Comparison of ENCODE assay signal across 16 cellular contexts in the genomic region with DNA sequence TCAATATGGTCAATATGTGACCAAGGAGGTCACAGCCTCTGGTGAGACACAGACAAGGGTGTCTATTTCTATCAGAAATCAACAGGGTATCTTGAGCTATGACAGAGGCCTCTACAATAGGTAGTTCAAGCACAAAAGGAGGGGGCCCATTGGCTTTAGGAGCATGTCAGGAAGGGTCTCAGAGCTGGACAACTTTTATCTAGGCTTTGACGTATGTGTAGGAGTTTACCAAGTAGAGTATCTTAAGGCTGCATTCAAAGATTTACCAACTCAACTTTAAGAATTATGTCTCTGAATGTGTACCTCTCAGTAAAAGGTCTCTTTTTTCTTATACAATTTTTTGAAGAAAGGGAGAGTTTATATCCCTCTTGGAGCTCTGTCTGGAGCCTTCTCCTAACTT.
A peak's percentile ranks its signal among the peaks of the same experiment; 100 is the strongest.
DNase-seq lines count a peak whose midpoint lies in the region; ATAC-seq and TF ChIP-seq lines count a peak whose summit lies in the region.
"Had no signal": no experiment of that assay in that cellular context is flagged by ENCODE, and none has a peak within 500 bp of the region (broad histone marks: within the 10 kb centered on the region; RNA-seq: fewer than 3 reads in every experiment).

No MANE protein-coding gene starts in this region.

- CTCF ChIA-PET in SK-N-SH (lab: Yijun Ruan, JAX): interaction anchor here (0.7 kb wide), 1 partner anchor 80 kb away, joined by 3 read pairs; no protein-coding TSS in a partner anchor

- H3K27ac ChIP-seq in SK-N-SH (ENCODE audit: low read depth in 2 of 2, low read length in 1 of 2) (no peak overlapping the region), trophoblast cell (ENCODE audit: low read depth, low read length) (no peak overlapping the region)
- H3K27ac ChIP-seq: 22Rv1; A549; BLaER1 treated with 17β-estradiol and CSF1 and Interleukin-3, amounts not matched to agents 10 nM and 100 nM; C4-2B had no signal

- H2AFZ ChIP-seq in SK-N-SH (ENCODE audit: low read depth): no peak overlapping the region
- no peak overlapping the region for H2AFZ ChIP-seq in trophoblast cell (ENCODE audit: insufficient read depth, low read length, poor library complexity)

- H3K14ac ChIP-seq in trophoblast cell (ENCODE audit: low read length): no peak overlapping the region

- no peak overlapping the region for H4K12ac ChIP-seq in trophoblast cell (ENCODE audit: low read depth, low read length)

- H3K23ac ChIP-seq in trophoblast cell (ENCODE audit: low read length): no peak overlapping the region

- H3K9me2 ChIP-seq in SK-N-SH: no peaks in the 10 kb centered on the region

- peaks cover 52% of the 10 kb centered on the region for H3K79me1 ChIP-seq in trophoblast cell (ENCODE audit: low read length)

- no peak overlapping the region for H3K18ac ChIP-seq in trophoblast cell (ENCODE audit: low read length)

- ATAC-seq in SK-N-SH treated with all-trans-retinoic acid at 6 μM for 48 hours (no peak), HG02759 (IDR thresholded peaks at IDR 0.05; ENCODE audit: unreplicated experiment) (no peak)
- ATAC-seq: A549; CD8-positive, alpha-beta T cell had no signal

- H2BK5ac ChIP-seq in trophoblast cell (ENCODE audit: low read depth, low read length, poor library complexity): no peak overlapping the region

- H3K9me3 ChIP-seq in SK-N-SH (no peaks in the 10 kb centered on the region), trophoblast cell (ENCODE audit: insufficient read depth, low read depth, low read length) (peaks cover 2% of the 10 kb centered on the region)
- H3K9me3 ChIP-seq: BLaER1 treated with 17β-estradiol and CSF1 and Interleukin-3, amounts not matched to agents 10 nM and 100 nM; Caco-2 had no signal

- peaks cover 3% of the 10 kb centered on the region for H3F3A ChIP-seq in SK-N-SH (replicated peaks; ENCODE audit: insufficient read depth)

- H2BK120ac ChIP-seq in trophoblast cell (ENCODE audit: insufficient read depth, low read length, poor library complexity): no peak overlapping the region

- H3K9ac ChIP-seq in SK-N-SH (no peak overlapping the region), trophoblast cell (ENCODE audit: low read length) (no peak overlapping the region)
- H3K9ac ChIP-seq: BLaER1 treated with 17β-estradiol and CSF1 and Interleukin-3, amounts not matched to agents 10 nM and 100 nM had no signal

- H2BK12ac ChIP-seq in trophoblast cell (ENCODE audit: low read length): peak overlapping the region; percentile 62

- H3K4me2 ChIP-seq in SK-N-SH: no peak overlapping the region
- H3K4me2 ChIP-seq in trophoblast cell (ENCODE audit: low read length): no peak overlapping the region
- H3K4me2 ChIP-seq: A549; BLaER1 treated with 17β-estradiol and CSF1 and Interleukin-3, amounts not matched to agents 10 nM and 100 nM had no signal

- H4K8ac ChIP-seq in trophoblast cell (ENCODE audit: low read depth, low read length): no peak overlapping the region

- TF ChIP-seq CTCF in SK-N-SH (IDR thresholded peaks at IDR 0.05): no peak

- DNase-seq in SK-N-SH (no peak), trophoblast cell (no peak)
- DNase-seq in activated T-cell treated with anti-CD3 and anti-CD28 coated beads, Interleukin-2, amount 50 U/mL, for 48 hours: no peak
- DNase-seq: AML-193; Caco-2; Calu3; CD4-positive, alpha-beta T cell; CD8-positive, alpha-beta T cell; DMS79 treated with DMSO at 0.1 percent for 48 hours; GF-D8 had no signal

- TF ChIP-seq EP300 in SK-N-SH (IDR thresholded peaks at IDR 0.05; ENCODE audit: borderline replicate concordance in 1 of 2, low read depth in 1 of 2, low read length in 1 of 2): no peak

- POLR2A ChIA-PET in SK-N-SH (lab: Yijun Ruan, JAX): interaction anchor here (0.6 kb wide), 1 partner anchor 55 kb away, joined by 3 read pairs; no protein-coding TSS in a partner anchor

- H4K91ac ChIP-seq in trophoblast cell (ENCODE audit: low read depth, low read length): no peak overlapping the region

- no peak overlapping the region for H2AK5ac ChIP-seq in trophoblast cell (ENCODE audit: low read length)

- H3K27me3 ChIP-seq in SK-N-SH (ENCODE audit: insufficient read depth) (no peaks in the 10 kb centered on the region), trophoblast cell (ENCODE audit: insufficient read depth, low read length) (no peaks in the 10 kb centered on the region)

- peaks cover 7 to 16% of the 10 kb centered on the region in 2 experiments; a peak in 2 of 4 replicates for H3K4me1 ChIP-seq in SK-N-SH (ENCODE audit: control insufficient read depth in 1 of 2, insufficient read depth in 2 of 2, low read depth in 1 of 2, low read length in 1 of 2)
- peaks cover 21 to 29% of the 10 kb centered on the region in 2 experiments for H3K4me1 ChIP-seq in trophoblast cell (ENCODE audit: control insufficient read depth in 1 of 2, insufficient read depth in 2 of 2, low read length in 2 of 2)
- H3K4me1 ChIP-seq: A549; BLaER1 treated with 17β-estradiol and CSF1 and Interleukin-3, amounts not matched to agents 10 nM and 100 nM had no signal

- 92% methylated on average over 1 of the region's 1 CpG for WGBS in SK-N-SH (ENCODE audit: low lambda C conversion rate)
- WGBS in trophoblast cell (ENCODE audit: extremely low coverage, insufficient coverage, insufficient read length): no CpG with 5 or more reads among the region's 1 CpG

- H3K36me3 ChIP-seq in SK-N-SH (replicated peaks in 1 of 2; ENCODE audit: control insufficient read depth in 1 of 2, insufficient read depth in 2 of 2, low read length in 1 of 2) (no peaks in the 10 kb centered on the region), trophoblast cell (ENCODE audit: control insufficient read depth in 1 of 2, insufficient read depth in 2 of 2, low read length in 2 of 2) (no peaks in the 10 kb centered on the region)
- H3K36me3 ChIP-seq: BLaER1 treated with 17β-estradiol and CSF1 and Interleukin-3, amounts not matched to agents 10 nM and 100 nM had no signal

- H3K4me3 ChIP-seq in SK-N-SH (ENCODE audit: low read depth in 2 of 2, low read length in 1 of 2) (no peak overlapping the region), trophoblast cell (ENCODE audit: low read depth, low read length) (no peak overlapping the region)
- H3K4me3 ChIP-seq: A549; BLaER1 treated with 17β-estradiol and CSF1 and Interleukin-3, amounts not matched to agents 10 nM and 100 nM had no signal

- TF ChIP-seq RAD21 in SK-N-SH (IDR thresholded peaks at IDR 0.05; ENCODE audit: low read length): no peak

- no peak overlapping the region for H3K4ac ChIP-seq in trophoblast cell (ENCODE audit: low read depth, low read length)

- H4K20me1 ChIP-seq in SK-N-SH (ENCODE audit: insufficient read depth): no peaks in the 10 kb centered on the region

- peaks cover 3% of the 10 kb centered on the region; the same call in 1 of the 2 replicates for H3K79me2 ChIP-seq in SK-N-SH (ENCODE audit: insufficient read depth)
- H3K79me2 ChIP-seq in trophoblast cell (ENCODE audit: control insufficient read depth, insufficient read depth, low read length, poor library complexity): peaks cover 6% of the 10 kb centered on the region

TF ChIP-seq in SK-N-SH treated with all-trans-retinoic acid at 6 μM for 48 hours, 23 proteins besides CTCF, POLR2A, EP300 and RAD21:
- no peak for TF ChIP-seq GLIS3 (CRISPR knock-in tag; IDR thresholded peaks at IDR 0.05)
- TF ChIP-seq ZFP3 (CRISPR knock-in tag; IDR thresholded peaks at IDR 0.05): peak; percentile 96

TF ChIP-seq in SK-N-SH, 30 proteins besides CTCF, POLR2A, EP300 and RAD21:
- no peak for TF ChIP-seq TEAD4 (IDR thresholded peaks at IDR 0.05; ENCODE audit: borderline replicate concordance, insufficient read depth)
- no peak for TF ChIP-seq NRF1 (IDR thresholded peaks at IDR 0.05; ENCODE audit: low read depth, low read length)
- no peak for TF ChIP-seq SIN3A (IDR thresholded peaks at IDR 0.05; ENCODE audit: borderline replicate concordance, low read depth, low read length)
- no peak for TF ChIP-seq GABPA (IDR thresholded peaks at IDR 0.05; ENCODE audit: low read depth)
- TF ChIP-seq TCF12 (IDR thresholded peaks at IDR 0.05): no peak
- TF ChIP-seq USF1 (IDR thresholded peaks at IDR 0.05; ENCODE audit: borderline replicate concordance, low read depth): no peak
- TF ChIP-seq FOXJ3 (CRISPR knock-in tag; IDR thresholded peaks at IDR 0.05): no peak
TF ChIP-seq in SK-N-SH: peak in this region for 0.
